ENCODE assay signal across 8 cellular contexts in genomic region chr2:38737020-38737698, GRCh38. TPM values are rescaled to one million over a fixed set of nuclear protein-coding genes. Genes with fewer than 3 reads are reported as not detected.
DNase-seq lines count a peak whose midpoint lies in the region; ATAC-seq, FAIRE-seq and TF ChIP-seq lines count a peak whose summit lies in the region.
"Not testable (repeated sequence)": the region's sequence is repeated elsewhere in the genome, so short reads cannot be mapped to it uniquely, and the experiment has no call there.

No MANE protein-coding gene starts in this region.

- peaks cover 27 to 47% of the 10 kb centered on the region in 2 experiments; a peak in 2 of 3 replicates for H3K36me3 ChIP-seq in HEK293 (ENCODE audit: control insufficient read depth in 2 of 2, insufficient read depth in 1 of 2, low read length in 2 of 2)
- not testable (repeated sequence) for H3K36me3 ChIP-seq in astrocyte (ENCODE audit: insufficient read depth, low read length)
- H3K36me3 ChIP-seq in skeletal muscle tissue (ENCODE audit: control insufficient read depth in 3 of 3, insufficient read depth in 3 of 3, low read length in 3 of 3) = peaks cover 16 to 22% (median 18%) of the 10 kb centered on the region in 3 donors
- H3K36me3 ChIP-seq in vagina = peaks cover 2 to 13% of the 10 kb centered on the region in 2 donors

- peaks cover 25% of the 10 kb centered on the region for H3K36me3 Mint-ChIP-seq in astrocyte (ENCODE audit: low read depth, unreplicated experiment)
- H3K36me3 Mint-ChIP-seq in mesothelial cell of epicardium = peaks cover 38% of the 10 kb centered on the region

- FAIRE-seq in astrocyte (lab: Jason Lieb, UNC) = not testable (repeated sequence)

- CTCF ChIA-PET in HEK293 (lab: Yijun Ruan, JAX) = interaction anchor here (1.5 kb wide), 1 partner anchor 155 kb away, joined by 9 read pairs; no protein-coding TSS in a partner anchor
- CTCF ChIA-PET in RWPE1 (lab: Yijun Ruan, JAX) = interaction anchor here (0.6 to 1.7 kb wide), 3 partner anchors 44 to 156 kb away, joined by 4 to 6 read pairs (median 6); no protein-coding TSS in a partner anchor

- not testable (repeated sequence) for TF ChIP-seq CTCF in HEK293 (tag by site-specific recombination; IDR thresholded peaks at IDR 0.05); RWPE1 (conservative IDR thresholded peaks at IDR 0.05; ENCODE audit: low read depth); astrocyte (IDR thresholded peaks at IDR 0.05; ENCODE audit: insufficient read depth, low read depth, low read length); mesothelial cell of epicardium (IDR thresholded peaks at IDR 0.05; ENCODE audit: unreplicated experiment); vagina (IDR thresholded peaks at IDR 0.05)
- peak in 1 of 56 donors; percentile 6 for TF ChIP-seq CTCF in dorsolateral prefrontal cortex (IDR thresholded peaks at IDR 0.05 in 54 of 56, conservative IDR thresholded peaks at IDR 0.05 in 2 of 56; ENCODE audit: low read depth in 1 of 56, partially characterized antibody in 56 of 56)

- H3K27me3 Mint-ChIP-seq in astrocyte (ENCODE audit: low read depth, unreplicated experiment); mesothelial cell of epicardium (ENCODE audit: low read depth): not testable (repeated sequence)

- H3K79me2 ChIP-seq in astrocyte (ENCODE audit: insufficient read depth, low read length) = peaks cover 15% of the 10 kb centered on the region

- ATAC-seq in left ventricle myocardium superior = peak; percentile 22

- H3K4me1 Mint-ChIP-seq in astrocyte (ENCODE audit: low read depth, unreplicated experiment) = not testable (repeated sequence)
- peaks cover 21% of the 10 kb centered on the region for H3K4me1 Mint-ChIP-seq in mesothelial cell of epicardium

- POLR2A ChIA-PET in HEK293 (lab: Yijun Ruan, JAX) = interaction anchor here (1.6 kb wide), 1 partner anchor 14 kb away, joined by 11 read pairs; the partner anchor contains the start of gene SRSF7
- POLR2A ChIA-PET in RWPE1 (lab: Yijun Ruan, JAX; ENCODE audit: low non-redundant PET) = not testable (repeated sequence)

- H3K9me3 ChIP-seq in HEK293 (ENCODE audit: control insufficient read depth, insufficient read depth, low read depth, low read length); astrocyte (ENCODE audit: insufficient read depth, low read depth, low read length); skeletal muscle tissue (ENCODE audit: control insufficient read depth in 3 of 3, low read length in 3 of 3); vagina: not testable (repeated sequence)

- not testable (repeated sequence) for H3K4me3 ChIP-seq in HEK293 (ENCODE audit: low read depth, low read length); astrocyte (ENCODE audit: insufficient read depth, low read depth, low read length); dorsolateral prefrontal cortex; skeletal muscle tissue (ENCODE audit: low read length in 3 of 3); vagina

- H3K27ac ChIP-seq in HEK293 (ENCODE audit: extremely low read depth, low read depth, low read length); astrocyte (ENCODE audit: low read depth, low read length): not testable (repeated sequence)
- H3K27ac ChIP-seq in RWPE1 (0 out of 2 replicates have a peak overlapping the region, but pooled peaks have one; percentile 19), dorsolateral prefrontal cortex (peak overlapping the region in 46 of 59 donors; percentile 0 to 80 (median 52)), skeletal muscle tissue (ENCODE audit: low read depth, low read length) (peak overlapping the region; percentile 4), vagina (peak overlapping the region; percentile 61)

- H3K9ac ChIP-seq in astrocyte (ENCODE audit: low read length); skeletal muscle tissue (ENCODE audit: low read depth in 1 of 3, low read length in 3 of 3): not testable (repeated sequence)

- peak overlapping the region; percentile 34 for H3K4me2 ChIP-seq in astrocyte (ENCODE audit: low read length)

- not testable (repeated sequence) for H2AFZ ChIP-seq in astrocyte (ENCODE audit: low read depth, low read length)

- intact Hi-C loops in dorsolateral prefrontal cortex (cut with DNase I) = loop anchor here (5.0 to 10.0 kb wide), 2 partner anchors 200 to 412 kb away; no protein-coding TSS in a partner anchor
- intact Hi-C loops in left ventricle myocardium superior (cut with micrococcal nuclease); vagina (cut with DNase I): not testable (repeated sequence)

- H4K20me1 ChIP-seq in astrocyte (ENCODE audit: insufficient read depth, low read length) = peaks cover 29% of the 10 kb centered on the region

- H3K9me3 Mint-ChIP-seq in astrocyte (ENCODE audit: unreplicated experiment); mesothelial cell of epicardium: not testable (repeated sequence)

- not testable (repeated sequence) for DNase-seq in RWPE1 (ENCODE audit: low spot score); left ventricle myocardium superior; mesothelial cell of epicardium (ENCODE audit: low spot score in 2 of 2, unreplicated experiment in 2 of 2); vagina (ENCODE audit: extremely low spot score in 2 of 2)
- DNase-seq in astrocyte (ENCODE audit: low read depth) (peak; percentile 7), dorsolateral prefrontal cortex (peak in 2 of 10 donors; percentile 15 to 26)

- not testable (repeated sequence) for TF ChIP-seq POLR2A in vagina (IDR thresholded peaks at IDR 0.05)

- H3K4me3 Mint-ChIP-seq in astrocyte (ENCODE audit: unreplicated experiment); mesothelial cell of epicardium: not testable (repeated sequence)

- H3K27ac Mint-ChIP-seq in astrocyte (ENCODE audit: unreplicated experiment) = not testable (repeated sequence)
- peak overlapping the region; percentile 94 for H3K27ac Mint-ChIP-seq in mesothelial cell of epicardium

- H3K27me3 ChIP-seq in astrocyte (ENCODE audit: insufficient read depth, low read length); dorsolateral prefrontal cortex; skeletal muscle tissue (ENCODE audit: control insufficient read depth in 3 of 3, insufficient read depth in 3 of 3, low read length in 3 of 3); vagina: not testable (repeated sequence)

- not testable (repeated sequence) for H3K4me1 ChIP-seq in HEK293 (ENCODE audit: control insufficient read depth, insufficient read depth, low read length); astrocyte (ENCODE audit: insufficient read depth, low read length); skeletal muscle tissue (ENCODE audit: control insufficient read depth in 3 of 3, insufficient read depth in 3 of 3, low read length in 3 of 3); vagina

TF ChIP-seq in HEK293, 187 proteins besides CTCF, POLR2A, EP300 and RAD21 (continues in another document):
- TF ChIP-seq TRIM28 (IDR thresholded peaks at IDR 0.05; ENCODE audit: borderline replicate concordance, low read length) (peak; percentile 19; the same call in 1 of the 2 replicates), ZIC2 (tag by site-specific recombination; IDR thresholded peaks at IDR 0.05) (peak; percentile 65), OSR2 (tag by site-specific recombination; IDR thresholded peaks at IDR 0.05) (peak; percentile 38; the same call in 1 of the 2 replicates), ZNF558 (tag by site-specific recombination; IDR thresholded peaks at IDR 0.05) (0 out of 2 replicates have a peak, but pooled peaks have one; percentile 56), ZFP69B (tag by site-specific recombination; IDR thresholded peaks at IDR 0.05) (0 out of 2 replicates have a peak, but pooled peaks have one; percentile 41), ZNF660 (tag by site-specific recombination; IDR thresholded peaks at IDR 0.05) (0 out of 2 replicates have a peak, but pooled peaks have one; percentile 57)
- TF ChIP-seq, protein P1, sequence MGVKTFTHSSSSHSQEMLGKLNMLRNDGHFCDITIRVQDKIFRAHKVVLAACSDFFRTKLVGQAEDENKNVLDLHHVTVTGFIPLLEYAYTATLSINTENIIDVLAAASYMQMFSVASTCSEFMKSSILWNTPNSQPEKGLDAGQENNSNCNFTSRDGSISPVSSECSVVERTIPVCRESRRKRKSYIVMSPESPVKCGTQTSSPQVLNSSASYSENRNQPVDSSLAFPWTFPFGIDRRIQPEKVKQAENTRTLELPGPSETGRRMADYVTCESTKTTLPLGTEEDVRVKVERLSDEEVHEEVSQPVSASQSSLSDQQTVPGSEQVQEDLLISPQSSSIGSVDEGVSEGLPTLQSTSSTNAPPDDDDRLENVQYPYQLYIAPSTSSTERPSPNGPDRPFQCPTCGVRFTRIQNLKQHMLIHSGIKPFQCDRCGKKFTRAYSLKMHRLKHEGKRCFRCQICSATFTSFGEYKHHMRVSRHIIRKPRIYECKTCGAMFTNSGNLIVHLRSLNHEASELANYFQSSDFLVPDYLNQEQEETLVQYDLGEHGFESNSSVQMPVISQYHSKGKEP (tag by site-specific recombination; IDR thresholded peaks at IDR 0.05) = peak; percentile 30; the same call in 1 of the 2 replicates

RNA-seq across cellular contexts. Expression of gene SRSF7, which starts 14.0 kb away (rescaled TPM):
- 104 and 120 TPM in 2 replicates for total RNA-seq in astrocyte
- total RNA-seq in dorsolateral prefrontal cortex = 100 to 1,000 TPM in 28 of 120 experiments, 10 to 100 TPM in 92; 66.9 to 135 (median 93.8) TPM
- total RNA-seq in left ventricle myocardium superior = 54.5 TPM
- total RNA-seq in mesothelial cell of epicardium = 185 to 189 TPM (median 187 TPM) in 3 replicates
- 79.9 TPM for total RNA-seq in skeletal muscle tissue
- total RNA-seq in vagina = 106 TPM

RNA-seq across cellular contexts. Expression of gene GEMIN6, which starts 40.9 kb away (rescaled TPM):
- total RNA-seq in astrocyte (14.0 TPM in 2 replicates), dorsolateral prefrontal cortex (10 to 100 TPM in 83 of 120 experiments, 1 to 10 TPM in 37; 6.5 to 19.1 (median 11.1) TPM), left ventricle myocardium superior (7.8 TPM), mesothelial cell of epicardium (12.0 to 13.0 TPM (median 12.0 TPM) in 3 replicates), skeletal muscle tissue (9.9 TPM), vagina (5.9 TPM)
